Comparison of ENCODE assay signal across 8 cellular contexts in the genomic region with DNA sequence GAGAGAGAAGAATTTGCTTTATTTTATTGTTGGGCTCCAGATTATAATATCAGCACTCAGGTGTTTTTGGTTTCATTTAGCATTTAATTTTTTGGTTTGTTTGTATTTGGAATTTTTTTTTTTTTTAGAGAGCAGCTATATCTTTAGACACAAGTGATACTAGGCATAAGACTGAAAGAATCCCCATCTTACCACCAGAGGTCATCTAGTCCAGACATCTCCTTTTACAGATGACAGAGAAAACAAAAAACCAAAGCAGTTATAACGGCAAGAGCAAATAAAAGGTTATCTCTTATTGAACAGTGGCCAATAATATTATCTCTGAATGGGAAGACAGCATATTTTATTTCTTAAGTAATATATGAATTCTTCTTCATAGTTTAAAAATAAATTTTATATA. TPM values are rescaled to one million over a fixed set of nuclear protein-coding genes. Genes with fewer than 3 reads are reported as not detected.
A peak's percentile ranks its signal among the peaks of the same experiment; 100 is the strongest.
DNase-seq lines count a peak whose midpoint lies in the region; ATAC-seq, FAIRE-seq and TF ChIP-seq lines count a peak whose summit lies in the region.

No MANE protein-coding gene starts in this region.

- ATAC-seq in GM19397 (IDR thresholded peaks at IDR 0.05; ENCODE audit: unreplicated experiment), result no peak
- no peak for ATAC-seq in HG03025 (IDR thresholded peaks at IDR 0.05; ENCODE audit: low FRiP score, unreplicated experiment)
- no peak for ATAC-seq in HG03139 (IDR thresholded peaks at IDR 0.05; ENCODE audit: unreplicated experiment)

- H3K27ac ChIP-seq in endothelial cell of umbilical vein (ENCODE audit: insufficient read depth, low read depth, low read length), result no peak overlapping the region

- no peaks in the 10 kb centered on the region for H3K9me3 ChIP-seq in endothelial cell of umbilical vein (replicated peaks; ENCODE audit: control insufficient read depth, insufficient read depth, low read length)

- H2AFZ ChIP-seq in endothelial cell of umbilical vein (ENCODE audit: low read depth, low read length), result no peak overlapping the region

- TF ChIP-seq POLR2A in endothelial cell of umbilical vein (IDR thresholded peaks at IDR 0.05; ENCODE audit: low read depth, low read length), result no peak

- dilution Hi-C loops in endothelial cell of umbilical vein (cut with MboI; ENCODE audit: extremely low pct_ligation_motif_present, low sequenced_read_pairs), result no loop called here

- H3K9ac ChIP-seq in endothelial cell of umbilical vein (replicated peaks; ENCODE audit: extremely low read depth, insufficient read depth, low read length), result no peak overlapping the region

- BruUV-seq in endothelial cell of umbilical vein (replicated peaks; lab: Mats Ljungman, UMichigan), result no TSS peak

- no peaks in the 10 kb centered on the region for H3K79me2 ChIP-seq in endothelial cell of umbilical vein (ENCODE audit: control insufficient read depth, insufficient read depth, low read length)

- no peak overlapping the region for H3K4me3 ChIP-seq in endothelial cell of umbilical vein (replicated peaks in 1 of 3; ENCODE audit: insufficient read depth in 1 of 3, low read depth in 1 of 3, low read length in 3 of 3)

- CTCF ChIA-PET in endothelial cell of umbilical vein (lab: Charles Lee), result interaction anchor here (0.7 to 1.2 kb wide), 6 partner anchors 130 to 286 kb away, joined by 3 to 9 read pairs (median 3); no protein-coding TSS in a partner anchor

- FAIRE-seq in D721Med (lab: Jason Lieb, UNC) (no peak), endothelial cell of umbilical vein (lab: Jason Lieb, UNC) (no peak)

- DNase-seq in D721Med (ENCODE audit: insufficient read length, low spot score), result no peak
- DNase-seq in NCI-H2227 (lab: John Stamatoyannopoulos, UW; ENCODE audit: unreplicated experiment), result peak; percentile 2
- DNase-seq in endothelial cell of umbilical vein (ENCODE audit: low read depth, low spot score), result peak; percentile 27
- peak; percentile 7 for DNase-seq in midbrain (lab: John Stamatoyannopoulos, UW)
- no peak for DNase-seq in dedifferentiated amniotic fluid mesenchymal stem cell (ENCODE audit: extremely low spot score)

- no peaks in the 10 kb centered on the region for H3K9me1 ChIP-seq in endothelial cell of umbilical vein (replicated peaks; ENCODE audit: control insufficient read depth, extremely low read depth, insufficient read depth, low read length)

- no peak overlapping the region for H3K4me2 ChIP-seq in endothelial cell of umbilical vein (ENCODE audit: insufficient read depth, low read length)

- no peaks in the 10 kb centered on the region for H3K4me1 ChIP-seq in endothelial cell of umbilical vein (ENCODE audit: control insufficient read depth, extremely low read depth, insufficient read depth, low read length)

- POLR2A ChIA-PET in endothelial cell of umbilical vein (lab: Charles Lee), result no interaction called here

- H3K36me3 ChIP-seq in endothelial cell of umbilical vein (ENCODE audit: control insufficient read depth in 2 of 2, extremely low read depth in 1 of 2, insufficient read depth in 2 of 2, low read length in 2 of 2), result peaks cover 3 to 16% of the 10 kb centered on the region in 2 experiments

- H4K20me1 ChIP-seq in endothelial cell of umbilical vein (replicated peaks; ENCODE audit: control insufficient read depth, extremely low read depth, insufficient read depth, low read length), result no peaks in the 10 kb centered on the region

- H3K27me3 ChIP-seq in endothelial cell of umbilical vein (ENCODE audit: control insufficient read depth in 2 of 2, insufficient read depth in 2 of 2, low read length in 2 of 2), result no peaks in the 10 kb centered on the region

- intact Hi-C loops in endothelial cell of umbilical vein (cut with micrococcal nuclease), result no loop called here

- TF ChIP-seq CTCF in D721Med (IDR thresholded peaks at IDR 0.05; ENCODE audit: insufficient read depth, missing control alignments) (peak; percentile 15), endothelial cell of umbilical vein (IDR thresholded peaks at IDR 0.05; ENCODE audit: extremely low read depth in 1 of 2, insufficient read depth in 1 of 2, low read depth in 1 of 2, low read length in 2 of 2) (peak in 1 of 2 donors; percentile 12)

TF ChIP-seq in endothelial cell of umbilical vein, 7 proteins besides CTCF, POLR2A, EP300 and RAD21:
- TF ChIP-seq JUN (IDR thresholded peaks at IDR 0.05; ENCODE audit: borderline replicate concordance, insufficient read depth, insufficient read length, low read depth), result no peak
- TF ChIP-seq POLR2AphosphoS5 (IDR thresholded peaks at IDR 0.05; ENCODE audit: insufficient read depth, low read depth, low read length), result no peak
- no peak for TF ChIP-seq FOS (IDR thresholded peaks at IDR 0.05; ENCODE audit: borderline replicate concordance, insufficient read depth, low read length)
- no peak for TF ChIP-seq MYC (IDR thresholded peaks at IDR 0.05; ENCODE audit: low read depth, low read length)
- TF ChIP-seq, protein P1, sequence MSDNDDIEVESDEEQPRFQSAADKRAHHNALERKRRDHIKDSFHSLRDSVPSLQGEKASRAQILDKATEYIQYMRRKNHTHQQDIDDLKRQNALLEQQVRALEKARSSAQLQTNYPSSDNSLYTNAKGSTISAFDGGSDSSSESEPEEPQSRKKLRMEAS (IDR thresholded peaks at IDR 0.05; ENCODE audit: insufficient read depth, insufficient read length), result no peak
- no peak for TF ChIP-seq GATA2 (IDR thresholded peaks at IDR 0.05; ENCODE audit: insufficient read depth, insufficient read length, low read depth, low read length)
- TF ChIP-seq EZH2 (IDR thresholded peaks at IDR 0.05; ENCODE audit: borderline replicate concordance, low read depth, low read length, severe bottlenecking), result no peak

RNA-seq across cellular contexts. Expression of a gene that starts 22.8 kb away (rescaled TPM):
- 17.0 and 18.1 TPM in 2 replicates for total RNA-seq in endothelial cell of umbilical vein
- 6.7 and 7.5 TPM in 2 replicates for polyA plus RNA-seq in endothelial cell of umbilical vein
- polyA plus RNA-seq in endothelial cell of umbilical vein (2011; cell fraction: cytosol; rRNA removed), result 7.3 and 7.7 TPM in 2 replicates
- polyA plus RNA-seq in endothelial cell of umbilical vein (2011; cell fraction: nucleus; rRNA removed), result 8.1 and 8.3 TPM in 2 replicates
- polyA plus RNA-seq in endothelial cell of umbilical vein (2012), result 8.2 and 11.7 TPM in 2 replicates
- polyA minus RNA-seq in endothelial cell of umbilical vein, result 34.8 and 36.2 TPM in 2 replicates
- polyA minus RNA-seq in endothelial cell of umbilical vein (2011; cell fraction: cytosol; rRNA and poly(A)+ RNA removed), result 19.0 TPM
- polyA minus RNA-seq in endothelial cell of umbilical vein (2011; cell fraction: nucleus; rRNA and poly(A)+ RNA removed), result 29.5 and 32.7 TPM in 2 replicates

Comparison
In these comparisons a context has a peak if more than half of its experiments do, and no peak if none do; other contexts are left out.
1. DNase-seq: peak in NCI-H2227 (single experiment), endothelial cell of umbilical vein (single experiment) and midbrain (single experiment); none in D721Med (single experiment) and dedifferentiated amniotic fluid mesenchymal stem cell (single experiment).